29 cellular contexts compared by ENCODE assay signal in genomic region chr2:100034431-100034830, GRCh38.
"Had no signal": no experiment of that assay in that cellular context is flagged by ENCODE, and none has a peak within 500 bp of the region (broad histone marks: within the 10 kb centered on the region; RNA-seq: fewer than 3 reads in every experiment).

No MANE protein-coding gene starts in this region.

- H3K9me3 Mint-ChIP-seq: activated CD8-positive, alpha-beta T cell treated with anti-CD3 and anti-CD28 coated beads for 36 hours; activated T-cell treated with anti-CD3 and anti-CD28 coated beads, Interleukin-2, amount 50 U/mL, for 4 hours; activated T-helper 17 cell treated with anti-CD3 and anti-CD28 coated beads, Interleukin-2, amount 50 U/mL, for 72 hours; WTC11 had no signal

- H3K27ac ChIP-seq: ascending aorta, breast epithelium, cardiac muscle cell, colonic mucosa, epithelial cell of prostate, esophagus squamous epithelium, gastroesophageal sphincter, heart right ventricle, VCaP had no signal

- H3K36me3 Mint-ChIP-seq: activated naive CD8-positive, alpha-beta T cell; WTC11 had no signal

- DNase-seq: activated CD4-positive, alpha-beta T cell treated with anti-CD3 and anti-CD28 coated beads for 48 hours; activated CD4-positive, alpha-beta T cell treated with anti-CD3 and anti-CD28 coated beads, Interleukin-2, amount 50 U/mL, for 1 hour; activated CD4-positive, alpha-beta T cell treated with anti-CD3 and anti-CD28 coated beads, Interleukin-2, amount 50 U/mL, for 48 hours; activated CD8-positive, alpha-beta memory T cell treated with anti-CD3 and anti-CD28 coated beads for 24 hours; activated CD8-positive, alpha-beta T cell treated with anti-CD3 and anti-CD28 coated beads for 36 hours; activated effector memory CD4-positive, alpha-beta T cell treated with Interleukin-2 at 50 U/mL for 16 hours; activated gamma-delta T cell treated with Interleukin-2 at 50 U/mL for 16 hours; activated naive CD4-positive, alpha-beta T cell treated with anti-CD3 and anti-CD28 coated beads, Interleukin-2, amount 50 U/mL, for 16 hours; activated naive CD4-positive, alpha-beta T cell treated with Interleukin-2 at 50 U/mL for 16 hours; activated T-cell treated with anti-CD3 and anti-CD28 coated beads, Interleukin-2, amount 50 U/mL, for 4 hours; central memory CD4-positive, alpha-beta T cell; cerebellar nuclear complex; colonic mucosa; effector CD8-positive, alpha-beta T cell; esophagus squamous epithelium; foreskin melanocyte; heart right ventricle; T-helper 1 cell; T-helper 17 cell had no signal

- H3K4me3 ChIP-seq: ascending aorta, breast epithelium, cardiac muscle cell, colonic mucosa, esophagus squamous epithelium, gastroesophageal sphincter, heart right ventricle had no signal

- H3K4me3 Mint-ChIP-seq: activated CD8-positive, alpha-beta T cell treated with anti-CD3 and anti-CD28 coated beads for 36 hours; activated naive CD8-positive, alpha-beta T cell; activated T-cell treated with anti-CD3 and anti-CD28 coated beads, Interleukin-2, amount 50 U/mL, for 4 hours; activated T-helper 17 cell treated with anti-CD3 and anti-CD28 coated beads, Interleukin-2, amount 50 U/mL, for 72 hours; T-helper 17 cell; WTC11 had no signal

- H3K27me3 Mint-ChIP-seq: activated CD8-positive, alpha-beta T cell treated with anti-CD3 and anti-CD28 coated beads for 36 hours; activated naive CD8-positive, alpha-beta T cell had no signal

- ATAC-seq: activated CD4-positive, CD25-positive, alpha-beta regulatory T cell treated with anti-CD3 and anti-CD28 coated beads, Interleukin-2, amount 50 U/mL, for 24 hours; activated CD8-positive, alpha-beta T cell treated with anti-CD3 and anti-CD28 coated beads for 36 hours; activated T-cell treated with anti-CD3 and anti-CD28 coated beads, Interleukin-2, amount 50 U/mL, for 4 hours; activated T-helper 17 cell treated with anti-CD3 and anti-CD28 coated beads, Interleukin-2, amount 50 U/mL, for 72 hours; gastroesophageal sphincter; heart right ventricle; T-helper 17 cell; WTC11 had no signal

- H3K36me3 ChIP-seq: ascending aorta, breast epithelium, cardiac muscle cell, colonic mucosa, esophagus squamous epithelium, gastroesophageal sphincter, heart right ventricle had no signal

- H3K27me3 ChIP-seq: ascending aorta, breast epithelium, cardiac muscle cell, colonic mucosa, esophagus squamous epithelium, gastroesophageal sphincter, heart right ventricle had no signal

- H3K4me1 ChIP-seq: ascending aorta, breast epithelium, colonic mucosa, esophagus squamous epithelium, gastroesophageal sphincter had no signal

- H3K9me3 ChIP-seq: breast epithelium, colonic mucosa, esophagus squamous epithelium, gastroesophageal sphincter had no signal

- H3K27ac Mint-ChIP-seq: activated CD8-positive, alpha-beta T cell treated with anti-CD3 and anti-CD28 coated beads for 36 hours; activated naive CD8-positive, alpha-beta T cell; activated T-helper 17 cell treated with anti-CD3 and anti-CD28 coated beads, Interleukin-2, amount 50 U/mL, for 72 hours; T-helper 17 cell; WTC11 had no signal

- H3K4me1 Mint-ChIP-seq: activated T-helper 17 cell treated with anti-CD3 and anti-CD28 coated beads, Interleukin-2, amount 50 U/mL, for 72 hours; T-helper 17 cell had no signal
